ENCODE assay signal across 18 cellular contexts in genomic region chr3:156455839-156456238, GRCh38.
A peak's percentile ranks its signal among the peaks of the same experiment; 100 is the strongest.
DNase-seq lines count a peak whose midpoint lies in the region; ATAC-seq, FAIRE-seq and TF ChIP-seq lines count a peak whose summit lies in the region.
"Had no signal": no experiment of that assay in that cellular context is flagged by ENCODE, and none has a peak within 500 bp of the region (broad histone marks: within the 10 kb centered on the region; RNA-seq: fewer than 3 reads in every experiment).

No MANE protein-coding gene starts in this region.

- ATAC-seq in K562, result peak; percentile 91
- ATAC-seq: activated CD4-positive, CD25-positive, alpha-beta regulatory T cell treated with anti-CD3 and anti-CD28 coated beads, Interleukin-2, amount 50 U/mL, for 24 hours; T-helper 17 cell had no signal

- H3K9me2 ChIP-seq in MM.1S (replicated peaks; ENCODE audit: insufficient read depth, low read length), result no peaks in the 10 kb centered on the region

- H3K4me3 ChIP-seq in MM.1S (ENCODE audit: low read length) (peak overlapping the region; percentile 39; the same call in 1 of the 2 replicates), K562 (no peak overlapping the region), osteoblast (ENCODE audit: insufficient read depth, low read length) (no peak overlapping the region), vagina (no peak overlapping the region)
- H3K4me3 ChIP-seq: BLaER1, left ventricle myocardium inferior had no signal

- POLR2A ChIA-PET in K562 (lab: Yijun Ruan, JAX), result interaction anchor here (1.5 kb wide), 1 partner anchor 12 kb away, joined by 3 read pairs; no protein-coding TSS in a partner anchor

- TF ChIP-seq EP300 in K562 (IDR thresholded peaks at IDR 0.05; ENCODE audit: low read length), result no peak

- CTCF ChIA-PET in K562 (lab: Yijun Ruan, JAX; ENCODE audit: low intra/inter-chr PET ratio), result no interaction called here

- BruUV-seq in K562 (replicated peaks; lab: Mats Ljungman, UMichigan), result no TSS peak

- no peaks in the 10 kb centered on the region for H3K27me3 ChIP-seq in MM.1S (replicated peaks; ENCODE audit: insufficient read depth, low read length)
- no peaks in the 10 kb centered on the region for H3K27me3 ChIP-seq in K562 (ENCODE audit: control insufficient read depth in 2 of 2, insufficient read depth in 2 of 2, low read length in 2 of 2)
- peaks cover 2% of the 10 kb centered on the region for H3K27me3 ChIP-seq in osteoblast (ENCODE audit: insufficient read depth, low read length)
- no peaks in the 10 kb centered on the region for H3K27me3 ChIP-seq in vagina
- H3K27me3 ChIP-seq: BLaER1 had no signal

- DNase-seq in DMS53 (lab: John Stamatoyannopoulos, UW) (peak; percentile 3), DMS53 treated with DMSO at 0.1 percent for 48 hours (lab: John Stamatoyannopoulos, UW; ENCODE audit: unreplicated experiment) (no peak), MM.1S (peak; percentile 81), K562 (ENCODE audit: extremely low read depth in 1 of 4, low spot score in 3 of 4) (peak; percentile 78 to 87 (median 84)), osteoblast (ENCODE audit: insufficient read length, low spot score, missing footprints) (no peak), DMS 273 (lab: John Stamatoyannopoulos, UW; ENCODE audit: unreplicated experiment) (no peak), vagina (ENCODE audit: extremely low spot score in 2 of 2) (no peak), NCI-H1105 treated with DMSO at 0.1 percent for 48 hours (lab: John Stamatoyannopoulos, UW) (no peak)
- DNase-seq: activated CD8-positive, alpha-beta memory T cell treated with anti-CD3 and anti-CD28 coated beads, Interleukin-2, amount 50 U/mL, for 48 hours; activated naive CD4-positive, alpha-beta T cell treated with anti-CD3 and anti-CD28 coated beads, Interleukin-2, amount 50 U/mL, for 16 hours; DMS79 treated with DMSO at 0.1 percent for 48 hours; left ventricle myocardium inferior; NCI-H1694; stimulated activated CD4-positive, alpha-beta T cell treated with anti-CD3 and anti-CD28 coated beads, Interleukin-15, amount 100 ng/mL, for 24 hours; T-helper 17 cell had no signal

- H3K4me2 ChIP-seq in MM.1S (ENCODE audit: low read depth, low read length), result peak overlapping the region; percentile 46; the same call in 1 of the 2 replicates
- no peak overlapping the region for H3K4me2 ChIP-seq in K562 (ENCODE audit: insufficient read depth, low read length)
- H3K4me2 ChIP-seq in osteoblast (ENCODE audit: insufficient read depth, low read length), result no peak overlapping the region
- H3K4me2 ChIP-seq: BLaER1 had no signal

- intact Hi-C loops in K562 (cut with micrococcal nuclease), result no loop called here
- intact Hi-C loops in vagina (cut with DNase I), result no loop called here

- TF ChIP-seq CTCF in MM.1S (IDR thresholded peaks at IDR 0.05; ENCODE audit: low read length) (peak; percentile 88), K562 (IDR thresholded peaks at IDR 0.05 in 2 of 3, conservative IDR thresholded peaks at IDR 0.05 in 1 of 3; ENCODE audit: insufficient read depth in 2 of 3, low read depth in 1 of 3, low read length in 3 of 3) (peak; percentile 59 to 78 (median 71)), osteoblast (IDR thresholded peaks at IDR 0.05; ENCODE audit: extremely low read depth, low read depth, low read length) (no peak), vagina (IDR thresholded peaks at IDR 0.05) (no peak)

- WGBS in K562 (ENCODE audit: insufficient coverage, low coverage, missing lambda C conversion rate), result 29% methylated on average over 4 of the region's 4 CpGs

- no peaks in the 10 kb centered on the region for H3K9me3 ChIP-seq in MM.1S (replicated peaks; ENCODE audit: insufficient read depth, low read length)
- no peaks in the 10 kb centered on the region for H3K9me3 ChIP-seq in K562 (replicated peaks; ENCODE audit: control insufficient read depth, insufficient read depth, low read depth, low read length)
- no peaks in the 10 kb centered on the region for H3K9me3 ChIP-seq in osteoblast (ENCODE audit: low read depth, low read length)
- no peaks in the 10 kb centered on the region for H3K9me3 ChIP-seq in vagina
- H3K9me3 ChIP-seq: BLaER1, left ventricle myocardium inferior had no signal

- no peaks in the 10 kb centered on the region for H3K9me1 ChIP-seq in K562 (ENCODE audit: control insufficient read depth, insufficient read depth, low read length)

- H3K36me3 ChIP-seq in MM.1S (replicated peaks; ENCODE audit: insufficient read depth, low read length) (no peaks in the 10 kb centered on the region), K562 (ENCODE audit: control insufficient read depth, insufficient read depth, low read length) (no peaks in the 10 kb centered on the region), osteoblast (ENCODE audit: insufficient read depth, low read length) (no peaks in the 10 kb centered on the region), vagina (no peaks in the 10 kb centered on the region)
- H3K36me3 ChIP-seq: BLaER1, left ventricle myocardium inferior had no signal

- peak; percentile 77 for FAIRE-seq in K562 (lab: Jason Lieb, UNC)

- H2AFZ ChIP-seq in MM.1S (ENCODE audit: low read length), result peak overlapping the region; percentile 63
- H2AFZ ChIP-seq in K562 (ENCODE audit: low read depth, low read length), result peak overlapping the region; percentile 85
- peak overlapping the region; percentile 8 for H2AFZ ChIP-seq in osteoblast (ENCODE audit: low read length)

- peak overlapping the region; percentile 13; the same call in 1 of the 2 replicates for H3K9ac ChIP-seq in MM.1S (ENCODE audit: low read length)
- no peak overlapping the region for H3K9ac ChIP-seq in K562 (ENCODE audit: insufficient read depth in 1 of 2, low read depth in 2 of 2, low read length in 2 of 2)
- H3K9ac ChIP-seq: BLaER1 had no signal

- H3K79me2 ChIP-seq in MM.1S (ENCODE audit: low read length) (no peaks in the 10 kb centered on the region), K562 (ENCODE audit: control insufficient read depth, insufficient read depth, low read length) (no peaks in the 10 kb centered on the region), osteoblast (ENCODE audit: insufficient read depth, low read length) (no peaks in the 10 kb centered on the region)

- TF ChIP-seq POLR2A in K562 (conservative IDR thresholded peaks at IDR 0.05), result no peak
- no peak for TF ChIP-seq POLR2A in vagina (IDR thresholded peaks at IDR 0.05)

- H3F3A ChIP-seq in MM.1S (ENCODE audit: insufficient read depth, low read length), result no peaks in the 10 kb centered on the region

- H3K4me1 ChIP-seq in MM.1S (ENCODE audit: low read length) (no peaks in the 10 kb centered on the region), K562 (replicated peaks in 1 of 2; ENCODE audit: control insufficient read depth in 2 of 2, insufficient read depth in 2 of 2, low read length in 2 of 2) (peaks cover 0 to 39% of the 10 kb centered on the region in 2 experiments; a peak in 3 of 5 replicates), osteoblast (ENCODE audit: insufficient read depth, low read length) (no peaks in the 10 kb centered on the region), vagina (no peaks in the 10 kb centered on the region)
- H3K4me1 ChIP-seq: BLaER1 had no signal

- H4K20me1 ChIP-seq in MM.1S (ENCODE audit: insufficient read depth, low read length) (no peaks in the 10 kb centered on the region), K562 (replicated peaks; ENCODE audit: control insufficient read depth, insufficient read depth, low read length) (no peaks in the 10 kb centered on the region), osteoblast (ENCODE audit: insufficient read depth, low read length) (no peaks in the 10 kb centered on the region)
- H4K20me1 ChIP-seq: BLaER1 had no signal

- in situ Hi-C loops in K562 (cut with MboI), result no loop called here

- peak in 1 of 2 experiments; percentile 69; a peak in 2 of 4 replicates for TF ChIP-seq RAD21 in K562 (CRISPR knock-in tag; conservative IDR thresholded peaks at IDR 0.05 in 1 of 2, IDR thresholded peaks at IDR 0.05 in 1 of 2)

- H3K27ac ChIP-seq in MM.1S (ENCODE audit: low read length) (no peak overlapping the region), K562 (ENCODE audit: extremely low read depth, low read depth, low read length) (no peak overlapping the region), osteoblast (ENCODE audit: low read depth, low read length) (no peak overlapping the region), vagina (no peak overlapping the region)
- H3K27ac ChIP-seq: 22Rv1, BLaER1, left ventricle myocardium inferior had no signal

TF ChIP-seq in K562, 482 proteins besides CTCF, POLR2A, EP300 and RAD21 (continues in another document):
- TF ChIP-seq TAF7 (tag; IDR thresholded peaks at IDR 0.05) (no peak), ZFP36 (IDR thresholded peaks at IDR 0.05; ENCODE audit: low read depth, low read length, partially characterized antibody) (no peak), L3MBTL2 (IDR thresholded peaks at IDR 0.05) (no peak)

Comparison
In these comparisons a context has a peak if more than half of its experiments do, and no peak if none do; other contexts are left out.
1. DNase-seq: peak in DMS53 (single experiment), MM.1S (single experiment) and K562 (4 of 4); none in DMS53 treated with DMSO at 0.1 percent for 48 hours (single experiment), osteoblast (single experiment), DMS 273 (single experiment), vagina (0 of 2) and NCI-H1105 treated with DMSO at 0.1 percent for 48 hours (single experiment).
2. H2AFZ ChIP-seq: peak in every context shown above with its lines; median percentile 85 in K562; 63 in MM.1S; 8 in osteoblast.
3. CTCF ChIP-seq: peak in MM.1S (single experiment) and K562 (3 of 3); none in osteoblast (single experiment) and vagina (0 of 3).